Comparison of ENCODE assay signal across 8 cellular contexts in the genomic region with DNA sequence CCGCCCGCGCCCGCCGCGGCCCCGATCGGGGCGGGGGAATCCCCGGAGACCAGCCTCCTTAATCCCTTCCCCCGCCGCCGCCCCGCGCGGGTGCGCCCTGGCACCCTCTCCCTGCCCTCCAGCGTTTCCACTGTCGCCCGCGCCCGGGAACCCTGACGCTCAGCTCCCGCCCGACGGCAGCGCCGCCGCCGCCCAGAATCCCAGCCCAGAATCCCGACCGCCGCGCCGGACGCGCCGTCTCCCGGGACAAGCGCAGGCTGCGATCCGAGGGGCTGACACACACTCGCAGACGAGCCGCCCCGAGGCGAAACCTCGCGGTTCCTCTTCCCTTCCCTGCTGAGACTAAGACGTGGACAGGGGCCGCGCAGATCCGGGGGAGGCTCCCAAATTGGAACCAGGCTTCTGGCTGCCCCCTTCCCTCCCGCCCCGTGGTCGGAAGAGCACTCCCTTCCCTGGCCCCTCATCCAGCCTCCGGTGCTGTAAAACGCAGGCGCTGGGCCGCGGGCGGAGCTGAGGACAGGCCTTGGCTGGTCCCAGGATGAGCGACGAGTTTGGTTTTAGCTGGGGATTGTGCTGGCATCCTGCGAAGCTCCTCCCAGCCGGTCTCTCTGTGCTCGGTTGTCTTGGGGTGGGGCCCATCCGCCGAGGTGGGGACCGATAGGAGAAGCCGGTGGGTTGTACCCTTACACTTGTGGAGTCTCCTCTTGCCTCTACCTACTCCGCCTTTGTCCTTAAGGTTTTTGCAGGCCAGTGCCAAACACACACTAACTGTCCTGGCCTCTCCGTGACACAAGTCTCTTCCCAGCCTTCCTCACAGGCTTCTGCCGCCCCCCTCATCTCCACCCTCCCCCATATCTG. TPM values are rescaled to one million over a fixed set of nuclear protein-coding genes. Genes with fewer than 3 reads are reported as not detected.
A peak's percentile ranks its signal among the peaks of the same experiment; 100 is the strongest.
DNase-seq lines count a peak whose midpoint lies in the region; ATAC-seq and TF ChIP-seq lines count a peak whose summit lies in the region.

No MANE protein-coding gene starts in this region.

- peak overlapping the region; percentile 93 for H3K4me2 ChIP-seq in GM23248 (ENCODE audit: unreplicated experiment)

- no peaks in the 10 kb centered on the region for H3K36me3 Mint-ChIP-seq in activated T-helper 2 cell treated with anti-CD3 and anti-CD28 coated beads, Interferon-gamma antibody, Interleukin-2, Interleukin-4, amounts not matched to agents 10 μg/mL and 5 μg/mL and 100 μg/mL, durations not matched to agents 14 hours and 24 hours and 36 hours (ENCODE audit: low read depth)

- peaks cover 9% of the 10 kb centered on the region for H3F3A ChIP-seq in GM23248 (ENCODE audit: insufficient read depth)

- H3K4me3 ChIP-seq in GM23248: peak overlapping the region; percentile 73

- in situ Hi-C loops in GM23248 (cut with MboI): no loop called here

- WGBS in GM23248 (ENCODE audit: low coverage in 1 of 2, low lambda C conversion rate in 2 of 2, missing lambda C conversion rate in 2 of 2), 2 experiments: 0 to 1% methylated on average over 72 to 74 of the region's 74 CpGs

- H2AFZ ChIP-seq in GM23248: peak overlapping the region; percentile 38; the same call in 1 of the 2 replicates

- no peaks in the 10 kb centered on the region for H3K9me2 ChIP-seq in GM23248 (ENCODE audit: insufficient read depth)

- no peaks in the 10 kb centered on the region for H3K9me3 ChIP-seq in GM23248 (ENCODE audit: low read depth)

- H3K36me3 ChIP-seq in GM23248 (ENCODE audit: low read depth): peaks cover 14% of the 10 kb centered on the region; the same call in 1 of the 2 replicates

- H3K27me3 Mint-ChIP-seq in activated T-helper 2 cell treated with anti-CD3 and anti-CD28 coated beads, Interferon-gamma antibody, Interleukin-2, Interleukin-4, amounts not matched to agents 10 μg/mL and 5 μg/mL and 100 μg/mL, durations not matched to agents 14 hours and 24 hours and 36 hours (ENCODE audit: low read depth): peaks cover 12% of the 10 kb centered on the region

- H3K4me1 ChIP-seq in GM23248 (ENCODE audit: insufficient read depth): peaks cover 36% of the 10 kb centered on the region

- no peaks in the 10 kb centered on the region for H3K9me3 Mint-ChIP-seq in activated T-helper 2 cell treated with anti-CD3 and anti-CD28 coated beads, Interferon-gamma antibody, Interleukin-2, Interleukin-4, amounts not matched to agents 10 μg/mL and 5 μg/mL and 100 μg/mL, durations not matched to agents 14 hours and 24 hours and 36 hours

- no peak for TF ChIP-seq CTCF in omental fat pad (IDR thresholded peaks at IDR 0.05)

- H3K27ac Mint-ChIP-seq in activated T-helper 2 cell treated with anti-CD3 and anti-CD28 coated beads, Interferon-gamma antibody, Interleukin-2, Interleukin-4, amounts not matched to agents 10 μg/mL and 5 μg/mL and 100 μg/mL, durations not matched to agents 14 hours and 24 hours and 36 hours: peak overlapping the region; percentile 94

- peaks cover 42% of the 10 kb centered on the region for H3K79me2 ChIP-seq in GM23248 (ENCODE audit: insufficient read depth)

- H3K27ac ChIP-seq in GM23248: peak overlapping the region; percentile 95

- no peaks in the 10 kb centered on the region for H3K27me3 ChIP-seq in GM23248 (replicated peaks; ENCODE audit: insufficient read depth)

- H3K4me1 Mint-ChIP-seq in activated T-helper 2 cell treated with anti-CD3 and anti-CD28 coated beads, Interferon-gamma antibody, Interleukin-2, Interleukin-4, amounts not matched to agents 10 μg/mL and 5 μg/mL and 100 μg/mL, durations not matched to agents 14 hours and 24 hours and 36 hours (ENCODE audit: low read depth): peaks cover 6% of the 10 kb centered on the region

- peak overlapping the region; percentile 97 for H3K9ac ChIP-seq in GM23248

- DNase-seq in NCI-H82 (lab: John Stamatoyannopoulos, UW): peak; percentile 62
- no peak for DNase-seq in NCI-H82 treated with DMSO at 0.1 percent for 48 hours (lab: John Stamatoyannopoulos, UW; ENCODE audit: unreplicated experiment)
- DNase-seq in GM23248: peak; percentile 94
- peak; percentile 75 for DNase-seq in M059J (ENCODE audit: low read depth)
- DNase-seq in activated T-helper 2 cell treated with anti-CD3 and anti-CD28 coated beads, Interferon-gamma antibody, Interleukin-2, Interleukin-4, amounts not matched to agents 10 μg/mL and 5 μg/mL and 100 μg/mL, durations not matched to agents 14 hours and 24 hours and 36 hours (ENCODE audit: low spot score): no peak
- DNase-seq in glomerular visceral epithelial cell (ENCODE audit: extremely low spot score): peak; percentile 63
- no peak for DNase-seq in omental fat pad (ENCODE audit: low spot score)
- DNase-seq in NCI-H774 (lab: John Stamatoyannopoulos, UW): no peak

- ATAC-seq in omental fat pad (ENCODE audit: low FRiP score): peak; percentile 39

- no peaks in the 10 kb centered on the region for H4K20me1 ChIP-seq in GM23248 (ENCODE audit: insufficient read depth)

- H3K4me3 Mint-ChIP-seq in activated T-helper 2 cell treated with anti-CD3 and anti-CD28 coated beads, Interferon-gamma antibody, Interleukin-2, Interleukin-4, amounts not matched to agents 10 μg/mL and 5 μg/mL and 100 μg/mL, durations not matched to agents 14 hours and 24 hours and 36 hours (ENCODE audit: low read depth): peak overlapping the region; percentile 95

- intact Hi-C loops in activated T-helper 2 cell treated with anti-CD3 and anti-CD28 coated beads, Interferon-gamma antibody, Interleukin-2, Interleukin-4, amounts not matched to agents 10 μg/mL and 5 μg/mL and 100 μg/mL, durations not matched to agents 14 hours and 24 hours and 36 hours (cut with micrococcal nuclease): no loop called here

RNA-seq across cellular contexts. Expression of a gene that starts 1.1 kb away (rescaled TPM):
- total RNA-seq in GM23248 (2014; rRNA removed; shearing (Covaris generic)): 64.8 and 66.3 TPM in 2 replicates
- 27.6 and 29.4 TPM in 2 replicates for polyA plus RNA-seq in GM23248 (2016; fragmentation: Nextera tagmentation; extraction: Ambion mirVana)
- total RNA-seq in M059J (2014; rRNA removed; shearing (Covaris generic)): 24.8 and 46.3 TPM in 2 replicates
- total RNA-seq in activated T-helper 2 cell treated with anti-CD3 and anti-CD28 coated beads, Interferon-gamma antibody, Interleukin-2, Interleukin-4, amounts not matched to agents 10 μg/mL and 5 μg/mL and 100 μg/mL, durations not matched to agents 14 hours and 24 hours and 36 hours: 5.6 and 6.5 TPM in 2 replicates
- 10 to 100 TPM; 16.7 to 23.0 (median 21.3) TPM for total RNA-seq in omental fat pad

RNA-seq across cellular contexts. Expression of a gene that starts 22.3 kb away (rescaled TPM):
- total RNA-seq in GM23248 (2014; rRNA removed; shearing (Covaris generic)): 20.6 and 32.6 TPM in 2 replicates
- polyA plus RNA-seq in GM23248 (2016; fragmentation: Nextera tagmentation; extraction: Ambion mirVana): 15.9 and 17.2 TPM in 2 replicates
- 9.0 and 19.2 TPM in 2 replicates for total RNA-seq in M059J (2014; rRNA removed; shearing (Covaris generic))
- total RNA-seq in activated T-helper 2 cell treated with anti-CD3 and anti-CD28 coated beads, Interferon-gamma antibody, Interleukin-2, Interleukin-4, amounts not matched to agents 10 μg/mL and 5 μg/mL and 100 μg/mL, durations not matched to agents 14 hours and 24 hours and 36 hours: 35.0 and 40.2 TPM in 2 replicates
- 10 to 100 TPM; 17.9 to 27.1 (median 20.7) TPM for total RNA-seq in omental fat pad

RNA-seq across cellular contexts. Expression of a gene that starts 27.6 kb away (rescaled TPM):
- 13.4 and 33.8 TPM in 2 replicates for total RNA-seq in GM23248 (2014; rRNA removed; shearing (Covaris generic))
- polyA plus RNA-seq in GM23248 (2016; fragmentation: Nextera tagmentation; extraction: Ambion mirVana): 30.5 and 31.4 TPM in 2 replicates
- total RNA-seq in M059J (2014; rRNA removed; shearing (Covaris generic)): 13.3 and 20.6 TPM in 2 replicates
- total RNA-seq in activated T-helper 2 cell treated with anti-CD3 and anti-CD28 coated beads, Interferon-gamma antibody, Interleukin-2, Interleukin-4, amounts not matched to agents 10 μg/mL and 5 μg/mL and 100 μg/mL, durations not matched to agents 14 hours and 24 hours and 36 hours: 2.3 and 2.4 TPM in 2 replicates
- total RNA-seq in omental fat pad: 100 to 1,000 TPM in 2 of 4 donors, 10 to 100 TPM in 2; 17.7 to 195 (median 69.0) TPM

RNA-seq across cellular contexts. Expression of a gene that starts 57.2 kb away (rescaled TPM):
- total RNA-seq in GM23248 (2014; rRNA removed; shearing (Covaris generic)): not detected in 2 replicates
- polyA plus RNA-seq in GM23248 (2016; fragmentation: Nextera tagmentation; extraction: Ambion mirVana): not detected in 2 replicates
- not detected in 2 replicates for total RNA-seq in M059J (2014; rRNA removed; shearing (Covaris generic))
- total RNA-seq in activated T-helper 2 cell treated with anti-CD3 and anti-CD28 coated beads, Interferon-gamma antibody, Interleukin-2, Interleukin-4, amounts not matched to agents 10 μg/mL and 5 μg/mL and 100 μg/mL, durations not matched to agents 14 hours and 24 hours and 36 hours: not detected in 2 replicates
- total RNA-seq in omental fat pad: 1 to 10 TPM in 1 of 4 donors, under 1 TPM in 2, not detected in 1; 0.56 to 4.1 (median 0.60) TPM

Comparison
In these comparisons a context has a peak if more than half of its experiments do, and no peak if none do; other contexts are left out.
1. DNase-seq: peak in NCI-H82 (single experiment), GM23248 (single experiment), M059J (single experiment) and glomerular visceral epithelial cell (single experiment); none in NCI-H82 treated with DMSO at 0.1 percent for 48 hours (single experiment), activated T-helper 2 cell treated with anti-CD3 and anti-CD28 coated beads, Interferon-gamma antibody, Interleukin-2, Interleukin-4, amounts not matched to agents 10 μg/mL and 5 μg/mL and 100 μg/mL, durations not matched to agents 14 hours and 24 hours and 36 hours (single experiment), omental fat pad (single experiment) and NCI-H774 (single experiment).